ENCODE assay signal across 8 cellular contexts in genomic region chr13:49669735-49670309, GRCh38. TPM values are rescaled to one million over a fixed set of nuclear protein-coding genes. Genes with fewer than 3 reads are reported as not detected.
DNase-seq lines count a peak whose midpoint lies in the region; ATAC-seq, FAIRE-seq and TF ChIP-seq lines count a peak whose summit lies in the region.

No MANE protein-coding gene starts in this region.

- peak; percentile 67 for TF ChIP-seq CTCF in A549 (IDR thresholded peaks at IDR 0.05)
- peak; percentile 87 for TF ChIP-seq CTCF in LNCaP clone FGC (IDR thresholded peaks at IDR 0.05; ENCODE audit: control insufficient read depth, extremely low read depth, insufficient read depth)
- TF ChIP-seq CTCF in lung (IDR thresholded peaks at IDR 0.05; ENCODE audit: control extremely low read depth, extremely low read depth): peak; percentile 86

- peak; percentile 75 to 82 for TF ChIP-seq RAD21 in A549 (conservative IDR thresholded peaks at IDR 0.05 in 1 of 2, IDR thresholded peaks at IDR 0.05 in 1 of 2)

- no peak for TF ChIP-seq POLR2A in A549 (IDR thresholded peaks at IDR 0.05; ENCODE audit: low read length)

- no peak overlapping the region for H3K4me2 ChIP-seq in A549

- no peaks in the 10 kb centered on the region for H3K27me3 ChIP-seq in lung (ENCODE audit: control insufficient read depth, insufficient read depth)
- H3K27me3 ChIP-seq in aorta (ENCODE audit: control insufficient read depth in 1 of 2, insufficient read depth in 2 of 2, low read length in 1 of 2): no peaks in the 10 kb centered on the region

- peak; percentile 28 to 73 for DNase-seq in A549 (ENCODE audit: low read depth in 1 of 2, low spot score in 1 of 2)
- DNase-seq in GDM1 (lab: John Stamatoyannopoulos, UW): peak; percentile 43
- no peak for DNase-seq in LNCaP clone FGC (ENCODE audit: low read depth)
- DNase-seq in SHP77 treated with DMSO at 0.1 percent for 48 hours (lab: John Stamatoyannopoulos, UW): peak; percentile 61
- DNase-seq in dermis microvascular lymphatic vessel endothelial cell (ENCODE audit: low read depth in 2 of 2): peak; percentile 58 to 80
- DNase-seq in lung (ENCODE audit: low spot score): peak; percentile 44
- no peak for DNase-seq in aorta
- DNase-seq in cortex of kidney (lab: John Stamatoyannopoulos, UW): no peak

- CTCF ChIA-PET in A549 (lab: Yijun Ruan, JAX): interaction anchor here (0.7 to 1.5 kb wide), 5 partner anchors 10 to 182 kb away, joined by 3 to 4 read pairs (median 3); no protein-coding TSS in a partner anchor

- POLR2A ChIA-PET in A549 (lab: Yijun Ruan, JAX): no interaction called here

- no peak for TF ChIP-seq EP300 in A549 (IDR thresholded peaks at IDR 0.05)

- H3K4me1 ChIP-seq in A549 (peaks cover 14% of the 10 kb centered on the region; the same call in 2 of the 3 replicates), lung (ENCODE audit: control insufficient read depth in 2 of 2, insufficient read depth in 2 of 2, low read length in 2 of 2) (peaks cover 0 to 1% of the 10 kb centered on the region in 2 donors), aorta (ENCODE audit: control insufficient read depth in 1 of 2, insufficient read depth in 2 of 2, low read length in 2 of 2) (no peaks in the 10 kb centered on the region)

- no peaks in the 10 kb centered on the region for H3K9me3 ChIP-seq in A549
- no peaks in the 10 kb centered on the region for H3K9me3 ChIP-seq in lung (ENCODE audit: control insufficient read depth in 2 of 2, insufficient read depth in 1 of 2, low read length in 1 of 2)
- no peaks in the 10 kb centered on the region for H3K9me3 ChIP-seq in aorta (ENCODE audit: control insufficient read depth, low read length)

- peaks cover 3 to 9% of the 10 kb centered on the region in 2 donors for H3K36me3 ChIP-seq in lung (ENCODE audit: control insufficient read depth in 2 of 2, insufficient read depth in 2 of 2, low read length in 2 of 2)
- H3K36me3 ChIP-seq in aorta (ENCODE audit: control insufficient read depth in 1 of 2, insufficient read depth in 2 of 2, low read length in 1 of 2): no peaks in the 10 kb centered on the region

- FAIRE-seq in A549 (lab: Jason Lieb, UNC): no peak

- no peak overlapping the region for H3K4me3 ChIP-seq in A549
- H3K4me3 ChIP-seq in LNCaP clone FGC (ENCODE audit: low read depth, low read length): no peak overlapping the region
- H3K4me3 ChIP-seq in lung: no peak overlapping the region
- no peak overlapping the region for H3K4me3 ChIP-seq in aorta (ENCODE audit: low read length in 2 of 2)

- intact Hi-C loops in aorta (cut with DNase I): no loop called here

- ATAC-seq in A549 (peak; percentile 97 to 99), lung (ENCODE audit: insufficient read depth, low FRiP score) (peak; percentile 85), aorta (ENCODE audit: low FRiP score) (peak; percentile 66)

- WGBS in A549 (ENCODE audit: missing lambda C conversion rate): 44% methylated on average over 5 of the region's 5 CpGs
- WGBS in lung, 2 donors: 40 to 70% methylated on average over 5 of the region's 5 CpGs
- 49 to 63% methylated on average over 5 of the region's 5 CpGs for WGBS in aorta, 2 donors

- H3K27ac ChIP-seq in A549 (no peak overlapping the region), lung (ENCODE audit: low read depth in 1 of 2, low read length in 1 of 2) (no peak overlapping the region), aorta (ENCODE audit: low read depth in 1 of 2, low read length in 2 of 2) (no peak overlapping the region)

TF ChIP-seq in A549, 52 proteins besides CTCF, POLR2A, EP300 and RAD21:
- TF ChIP-seq SMC3 (IDR thresholded peaks at IDR 0.05): peak; percentile 66
- 0 out of 2 replicates have a peak, but pooled peaks have one; percentile 21 for TF ChIP-seq MAX (IDR thresholded peaks at IDR 0.05)
- TF ChIP-seq NFE2L2 (conservative IDR thresholded peaks at IDR 0.05; ENCODE audit: low read length): no peak

RNA-seq across cellular contexts. Expression of gene EBPL, which starts 21.5 kb away (rescaled TPM):
- polyA plus RNA-seq in A549 (2011; rRNA removed) (94.4 and 95.0 TPM in 2 replicates), A549 (2017; fragmentation: RNase III; extraction: RNeasy Plus Mini Kit Qiagen cat#74134 plus additional on column Dnase treatment) (51.8 to 56.7 TPM (median 53.1 TPM) in 3 replicates), lung (10 to 100 TPM; 65.7 to 92.7 TPM), aorta (10 to 100 TPM; 23.7 to 31.7 TPM)
- 104 and 121 TPM in 2 replicates for polyA plus RNA-seq in A549 (2012; cell fraction: cytosol; rRNA removed)
- 57.5 and 70.9 TPM in 2 replicates for polyA plus RNA-seq in A549 (2012; cell fraction: nucleus; rRNA removed)
- 22.4 and 24.4 TPM in 2 replicates for polyA minus RNA-seq in A549 (2011; rRNA and poly(A)+ RNA removed)
- total RNA-seq in dermis microvascular lymphatic vessel endothelial cell (95.5 and 102 TPM in 2 replicates), lung (10 to 100 TPM; 60.5 to 74.5 TPM), aorta (10 to 100 TPM; 24.2 to 36.4 TPM)

RNA-seq across cellular contexts. Expression of gene ARL11, which starts 41.5 kb away (rescaled TPM):
- polyA plus RNA-seq in A549 (2011; rRNA removed): not detected in 2 replicates
- not detected in 2 replicates for polyA plus RNA-seq in A549 (2012; cell fraction: cytosol; rRNA removed)
- not detected in 2 replicates for polyA plus RNA-seq in A549 (2012; cell fraction: nucleus; rRNA removed)
- polyA plus RNA-seq in A549 (2017; fragmentation: RNase III; extraction: RNeasy Plus Mini Kit Qiagen cat#74134 plus additional on column Dnase treatment): not detected in 3 replicates
- polyA minus RNA-seq in A549 (2011; rRNA and poly(A)+ RNA removed): not detected in 2 replicates
- 0.26 and 0.38 TPM in 2 replicates for total RNA-seq in dermis microvascular lymphatic vessel endothelial cell
- total RNA-seq in lung: 1 to 10 TPM; 1.1 to 5.8 TPM
- polyA plus RNA-seq in lung: 1 to 10 TPM; 3.0 to 8.9 TPM
- total RNA-seq in aorta: 1 to 10 TPM; 1.1 to 1.8 TPM
- 1 to 10 TPM in 1 of 2 donors, under 1 TPM in 1; 0.08 to 1.8 TPM for polyA plus RNA-seq in aorta

Comparison
In these comparisons a context has a peak if more than half of its experiments do, and no peak if none do; other contexts are left out.
1. DNase-seq: peak in A549 (2 of 2), GDM1 (single experiment), SHP77 treated with DMSO at 0.1 percent for 48 hours (single experiment), dermis microvascular lymphatic vessel endothelial cell (2 of 2) and lung (single experiment); none in LNCaP clone FGC (single experiment), aorta (0 of 2) and cortex of kidney (single experiment).
2. Peak in every context shown above with its lines, with median percentiles within 50 percentile points of each other: ATAC-seq and CTCF ChIP-seq.